In the genomic region with DNA sequence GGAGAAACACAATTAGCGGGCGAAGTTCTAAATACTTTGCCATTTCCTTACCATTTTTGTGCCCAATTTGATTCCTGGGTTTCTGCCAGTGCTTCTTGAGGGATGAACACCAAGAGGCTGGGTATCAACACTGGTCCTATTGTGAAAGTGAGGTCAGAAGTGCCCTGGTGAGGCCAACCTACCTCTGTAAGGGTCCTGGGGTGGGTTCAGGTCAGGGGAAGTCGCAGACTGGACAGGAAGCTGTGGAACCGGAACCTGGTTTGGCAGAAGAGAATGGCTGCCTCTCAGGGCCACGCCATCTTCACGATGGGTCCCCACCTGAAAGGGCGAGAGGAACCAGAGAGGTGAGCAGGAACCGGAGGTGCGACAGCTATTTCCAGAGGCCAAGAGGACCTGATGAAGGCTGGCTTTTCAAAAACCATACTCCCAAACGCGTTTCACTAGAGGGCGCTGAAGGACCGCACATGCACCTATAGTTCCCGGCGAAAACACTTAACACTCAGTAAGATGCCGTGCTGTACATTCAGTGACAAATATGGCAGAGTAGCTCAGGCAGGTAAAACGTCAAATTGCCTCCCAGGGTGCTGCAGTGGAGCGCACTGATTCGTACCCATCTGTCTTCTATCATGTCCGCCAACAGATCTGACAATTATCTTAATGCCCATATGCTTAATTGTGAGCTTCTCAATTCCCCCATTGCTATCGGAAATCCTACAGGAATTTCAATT, we compare ENCODE assay signal across 9 cellular contexts.
A peak's percentile ranks its signal among the peaks of the same experiment; 100 is the strongest.
DNase-seq lines count a peak whose midpoint lies in the region; ATAC-seq and TF ChIP-seq lines count a peak whose summit lies in the region.
"Had no signal": no experiment of that assay in that cellular context is flagged by ENCODE, and none has a peak within 500 bp of the region (broad histone marks: within the 10 kb centered on the region; RNA-seq: fewer than 3 reads in every experiment).

No MANE protein-coding gene starts in this region.

- DNase-seq in MV-4-11 (lab: John Stamatoyannopoulos, UW): peak; percentile 75
- peak; percentile 42 for DNase-seq in RWPE1 (ENCODE audit: low spot score)
- DNase-seq in amygdala (lab: John Stamatoyannopoulos, UW): peak in 55 of 56 donors; percentile 8 to 92 (median 59)
- peak; percentile 74 for DNase-seq in left ventricle myocardium superior
- peak; percentile 89 for DNase-seq in retina
- no peak for DNase-seq in OCI-M2 (lab: John Stamatoyannopoulos, UW; ENCODE audit: unreplicated experiment)

- peak; percentile 93 for TF ChIP-seq CTCF in GM12873 (IDR thresholded peaks at IDR 0.05; ENCODE audit: insufficient read depth, low read depth, low read length, missing control alignments)
- peak; percentile 75 for TF ChIP-seq CTCF in RWPE1 (conservative IDR thresholded peaks at IDR 0.05; ENCODE audit: low read depth)

- POLR2A ChIA-PET in RWPE1 (lab: Yijun Ruan, JAX; ENCODE audit: low non-redundant PET): no interaction called here

- CTCF ChIA-PET in RWPE1 (lab: Yijun Ruan, JAX): interaction anchor here (0.6 to 1.3 kb wide), 13 partner anchors 11 to 1355 kb away, joined by 3 to 9 read pairs (median 3); no protein-coding TSS in a partner anchor

- intact Hi-C loops in left ventricle myocardium superior (cut with micrococcal nuclease): loop anchor here (5.0 to 10.0 kb wide), 3 partner anchors 180 to 1343 kb away; no protein-coding TSS in a partner anchor

- H3K27ac ChIP-seq in RWPE1: no peak overlapping the region
- H3K27ac ChIP-seq: epithelial cell of prostate had no signal

- ATAC-seq in HG02571 (IDR thresholded peaks at IDR 0.05; ENCODE audit: unreplicated experiment) (peak; percentile 66), left ventricle myocardium superior (peak; percentile 89)
